ENCODE assay signal across 20 cellular contexts in genomic region chr4:156169861-156170260, GRCh38.
DNase-seq lines count a peak whose midpoint lies in the region; ATAC-seq, FAIRE-seq and TF ChIP-seq lines count a peak whose summit lies in the region.
"Had no signal": no experiment of that assay in that cellular context is flagged by ENCODE, and none has a peak within 500 bp of the region (broad histone marks: within the 10 kb centered on the region; RNA-seq: fewer than 3 reads in every experiment).

No MANE protein-coding gene starts in this region.

- no peak overlapping the region for H3K9ac ChIP-seq in GM23248
- no peak overlapping the region for H3K9ac ChIP-seq in mesendoderm (ENCODE audit: low read length)

- CTCF ChIA-PET in WTC11 (lab: Charles Lee), result interaction anchor here (1.4 to 3.6 kb wide), 4 partner anchors 27 to 876 kb away, joined by 3 to 11 read pairs (median 4); no protein-coding TSS in a partner anchor

- H3K79me1 ChIP-seq in mesendoderm (ENCODE audit: low read length), result no peaks in the 10 kb centered on the region

- H3K27ac Mint-ChIP-seq in WTC11, result no peak overlapping the region
- H3K27ac Mint-ChIP-seq: activated T-helper 1 cell treated with anti-CD3 and anti-CD28 coated beads, Interleukin-12 subunit alpha, Interleukin-12 subunit beta, Interleukin-2, Interleukin-4 antibody, amounts not matched to agents 30 ng/mL and 10 ng/mL and 1 ng/mL, durations not matched to agents 14 hours and 24 hours and 36 hours; stimulated activated naive CD8-positive, alpha-beta T cell treated with anti-CD3 and anti-CD28 coated beads, Interleukin-15, amount 100 ng/mL, for 72 hours; T-helper 17 cell had no signal

- no peaks in the 10 kb centered on the region for H3K9me3 Mint-ChIP-seq in WTC11
- H3K9me3 Mint-ChIP-seq: activated T-helper 1 cell treated with anti-CD3 and anti-CD28 coated beads, Interleukin-12 subunit alpha, Interleukin-12 subunit beta, Interleukin-2, Interleukin-4 antibody, amounts not matched to agents 30 ng/mL and 10 ng/mL and 1 ng/mL, durations not matched to agents 14 hours and 24 hours and 36 hours had no signal

- H2BK5ac ChIP-seq in mesendoderm (ENCODE audit: low read length), result no peak overlapping the region

- H3K27me3 ChIP-seq in GM23248 (replicated peaks; ENCODE audit: insufficient read depth) (no peaks in the 10 kb centered on the region), mesendoderm (ENCODE audit: insufficient read depth, low read length, poor library complexity) (no peaks in the 10 kb centered on the region)
- H3K27me3 ChIP-seq: breast epithelium, gastrocnemius medialis, right lobe of liver, upper lobe of right lung had no signal

- H3K4me3 Mint-ChIP-seq in WTC11, result no peak overlapping the region
- H3K4me3 Mint-ChIP-seq: activated T-helper 1 cell treated with anti-CD3 and anti-CD28 coated beads, Interleukin-12 subunit alpha, Interleukin-12 subunit beta, Interleukin-2, Interleukin-4 antibody, amounts not matched to agents 30 ng/mL and 10 ng/mL and 1 ng/mL, durations not matched to agents 14 hours and 24 hours and 36 hours; stimulated activated naive CD8-positive, alpha-beta T cell treated with anti-CD3 and anti-CD28 coated beads, Interleukin-15, amount 100 ng/mL, for 72 hours; T-helper 17 cell had no signal

- peak; percentile 27 for DNase-seq in AG10803 (ENCODE audit: low read depth)
- peak; percentile 26 for DNase-seq in GM23248
- no peak for DNase-seq in WTC11 (ENCODE audit: low spot score)
- peak; percentile 73 for DNase-seq in mesendoderm
- DNase-seq in GM19239 (ENCODE audit: insufficient read length, low spot score), result no peak
- no peak for DNase-seq in SIG-M5 treated with dmso at 0.1 percent for 504 hours (lab: John Stamatoyannopoulos, UW; ENCODE audit: unreplicated experiment)
- no peak for DNase-seq in stimulated activated CD4-positive, alpha-beta T cell treated with anti-CD3 and anti-CD28 coated beads, Interleukin-2, amount 100 ng/mL, for 24 hours
- DNase-seq: activated CD4-positive, CD25-positive, alpha-beta regulatory T cell; gastrocnemius medialis; Karpas-422; left colon; NCI-H1436; NCI-H2227 treated with DMSO at 0.1 percent for 48 hours; right lobe of liver; stimulated activated CD4-positive, alpha-beta T cell treated with anti-CD3 and anti-CD28 coated beads, Interleukin-1b, Interleukin-23, amount 100 ng/mL, for 48 hours; stimulated activated naive CD8-positive, alpha-beta T cell treated with anti-CD3 and anti-CD28 coated beads, Interleukin-15, amount 100 ng/mL, for 72 hours; T-helper 17 cell; upper lobe of right lung had no signal

- H3K79me2 ChIP-seq in GM23248 (ENCODE audit: insufficient read depth), result no peaks in the 10 kb centered on the region
- no peaks in the 10 kb centered on the region for H3K79me2 ChIP-seq in mesendoderm (ENCODE audit: control insufficient read depth, insufficient read depth, low read length)

- POLR2A ChIA-PET in WTC11 (lab: Charles Lee), result no interaction called here

- no peaks in the 10 kb centered on the region for H3K9me3 ChIP-seq in GM23248 (ENCODE audit: low read depth)
- H3K9me3 ChIP-seq: breast epithelium, gastrocnemius medialis, right lobe of liver, upper lobe of right lung had no signal

- peaks cover 11% of the 10 kb centered on the region for H3K4me1 Mint-ChIP-seq in WTC11
- H3K4me1 Mint-ChIP-seq: stimulated activated naive CD8-positive, alpha-beta T cell treated with anti-CD3 and anti-CD28 coated beads, Interleukin-15, amount 100 ng/mL, for 72 hours; T-helper 17 cell had no signal

- peak; percentile 43 for ATAC-seq in WTC11
- ATAC-seq: gastrocnemius medialis; left colon; stimulated activated naive CD8-positive, alpha-beta T cell treated with anti-CD3 and anti-CD28 coated beads, Interleukin-15, amount 100 ng/mL, for 72 hours; T-helper 17 cell had no signal

- H3K9me2 ChIP-seq in GM23248 (ENCODE audit: insufficient read depth), result 0 out of 2 replicates have a peak, but pooled peaks cover 3% of the 10 kb centered on the region

- H3F3A ChIP-seq in GM23248 (ENCODE audit: insufficient read depth), result peaks cover 23% of the 10 kb centered on the region

- H3K4me1 ChIP-seq in GM23248 (ENCODE audit: insufficient read depth) (peaks cover 16% of the 10 kb centered on the region), mesendoderm (ENCODE audit: control insufficient read depth, low read depth, low read length) (peaks cover 2% of the 10 kb centered on the region)
- H3K4me1 ChIP-seq: breast epithelium, gastrocnemius medialis, right lobe of liver, upper lobe of right lung had no signal

- H4K20me1 ChIP-seq in GM23248 (ENCODE audit: insufficient read depth), result no peaks in the 10 kb centered on the region

- H3K4me3 ChIP-seq in AG10803 (ENCODE audit: low read length) (no peak overlapping the region), GM23248 (no peak overlapping the region), mesendoderm (ENCODE audit: low read length) (no peak overlapping the region)
- H3K4me3 ChIP-seq: breast epithelium, gastrocnemius medialis, right lobe of liver, upper lobe of right lung had no signal

- H3K27ac ChIP-seq in GM23248 (peak overlapping the region; percentile 57), mesendoderm (ENCODE audit: low read depth, low read length) (no peak overlapping the region)
- H3K27ac ChIP-seq: breast epithelium, gastrocnemius medialis, right lobe of liver, upper lobe of right lung had no signal

- H3K4me2 ChIP-seq in GM23248 (ENCODE audit: unreplicated experiment) (peak overlapping the region; percentile 39), mesendoderm (ENCODE audit: low read length) (no peak overlapping the region)

- no peak overlapping the region for H2AK5ac ChIP-seq in mesendoderm (ENCODE audit: low read length)

- H2BK120ac ChIP-seq in mesendoderm (ENCODE audit: low read depth, low read length), result no peak overlapping the region

- 36 to 53% methylated on average over 2 of the region's 2 CpGs for WGBS in GM23248 (ENCODE audit: low coverage in 1 of 2, low lambda C conversion rate in 2 of 2, missing lambda C conversion rate in 2 of 2), 2 experiments
- whole genome bisulfite sequencing in mesendoderm (ENCODE audit: extremely low coverage, insufficient coverage, low lambda C conversion rate), result no CpG with 5 or more reads among the region's 2 CpGs

- H2BK15ac ChIP-seq in mesendoderm (replicated peaks; ENCODE audit: low read depth), result no peak overlapping the region

- peak overlapping the region; percentile 81 for H4K8ac ChIP-seq in mesendoderm (ENCODE audit: low read depth, low read length)

- TF ChIP-seq CTCF in AG10803 (conservative IDR thresholded peaks at IDR 0.05; ENCODE audit: low read length) (peak; percentile 16), WTC11 (IDR thresholded peaks at IDR 0.05) (no peak)

- H3K36me3 ChIP-seq in GM23248 (ENCODE audit: low read depth) (no peaks in the 10 kb centered on the region; the same call in 1 of the 2 replicates), mesendoderm (ENCODE audit: control insufficient read depth, insufficient read depth, low read length) (no peaks in the 10 kb centered on the region)
- H3K36me3 ChIP-seq: breast epithelium, gastrocnemius medialis, right lobe of liver, upper lobe of right lung had no signal

- no peak overlapping the region for H3K18ac ChIP-seq in mesendoderm (ENCODE audit: low read length)

- no peaks in the 10 kb centered on the region for H3K27me3 Mint-ChIP-seq in WTC11 (ENCODE audit: low read depth)
- H3K27me3 Mint-ChIP-seq: stimulated activated naive CD8-positive, alpha-beta T cell treated with anti-CD3 and anti-CD28 coated beads, Interleukin-15, amount 100 ng/mL, for 72 hours; T-helper 17 cell had no signal

- no peak overlapping the region for H4K5ac ChIP-seq in mesendoderm (ENCODE audit: low read length)

- no peak overlapping the region for H3K23ac ChIP-seq in mesendoderm (ENCODE audit: low read length)

- H3K56ac ChIP-seq in mesendoderm (ENCODE audit: low read length), result no peak overlapping the region

- no peaks in the 10 kb centered on the region for H3K36me3 Mint-ChIP-seq in WTC11

- peak overlapping the region; percentile 63; the same call in 1 of the 2 replicates for H2AFZ ChIP-seq in GM23248

- in situ Hi-C loops in GM23248 (cut with MboI), result no loop called here

- H3K4ac ChIP-seq in mesendoderm (ENCODE audit: low read depth, low read length), result no peak overlapping the region

- FAIRE-seq in GM19239 (lab: Jason Lieb, UNC), result no peak

TF ChIP-seq in WTC11, 78 proteins besides CTCF, POLR2A, EP300 and RAD21 (continues in another document):
- TF ChIP-seq MLX (CRISPR knock-in tag; IDR thresholded peaks at IDR 0.05) (no peak), TEAD4 (CRISPR knock-in tag; IDR thresholded peaks at IDR 0.05) (no peak), ZNF281 (CRISPR knock-in tag; IDR thresholded peaks at IDR 0.05) (no peak)

Comparison
In these comparisons a context has a peak if more than half of its experiments do, and no peak if none do; other contexts are left out.
1. DNase-seq: peak in AG10803 (single experiment), GM23248 (single experiment) and mesendoderm (single experiment); none in WTC11 (single experiment), GM19239 (single experiment), SIG-M5 treated with dmso at 0.1 percent for 504 hours (single experiment) and stimulated activated CD4-positive, alpha-beta T cell treated with anti-CD3 and anti-CD28 coated beads, Interleukin-2, amount 100 ng/mL, for 24 hours (0 of 2).